In genomic region chr11:108788565-108789199, GRCh38 we compare ENCODE assay signal across 9 cellular contexts.
A peak's percentile ranks its signal among the peaks of the same experiment; 100 is the strongest.
DNase-seq lines count a peak whose midpoint lies in the region; ATAC-seq and TF ChIP-seq lines count a peak whose summit lies in the region.
"Had no signal": no experiment of that assay in that cellular context is flagged by ENCODE, and none has a peak within 500 bp of the region (broad histone marks: within the 10 kb centered on the region; RNA-seq: fewer than 3 reads in every experiment).

No MANE protein-coding gene starts in this region.

- H3K27me3 ChIP-seq in endodermal cell (ENCODE audit: control insufficient read depth, insufficient read depth, low read length, poor library complexity, severe bottlenecking) (no peaks in the 10 kb centered on the region), upper lobe of right lung (no peaks in the 10 kb centered on the region)

- H3K36me3 Mint-ChIP-seq in endodermal cell (ENCODE audit: low read depth), result no peaks in the 10 kb centered on the region
- no peaks in the 10 kb centered on the region for H3K36me3 Mint-ChIP-seq in T-helper 2 cell treated with Interferon-gamma antibody and Interleukin-4, amounts not matched to agents 5 μg/mL and 100 μg/mL, for 36 hours (ENCODE audit: low read depth)

- peaks cover 15% of the 10 kb centered on the region for H3K4me1 Mint-ChIP-seq in endodermal cell
- H3K4me1 Mint-ChIP-seq in T-helper 2 cell treated with Interferon-gamma antibody and Interleukin-4, amounts not matched to agents 5 μg/mL and 100 μg/mL, for 36 hours (ENCODE audit: low read depth), result peaks cover 24% of the 10 kb centered on the region

- TF ChIP-seq CTCF in endodermal cell (conservative IDR thresholded peaks at IDR 0.05) (peak; percentile 74), upper lobe of right lung (IDR thresholded peaks at IDR 0.05) (peak; percentile 14)

- no peak overlapping the region for H3K27ac ChIP-seq in endodermal cell (ENCODE audit: low read depth, low read length)
- H3K27ac ChIP-seq in upper lobe of right lung, result no peak overlapping the region

- WGBS in endodermal cell (ENCODE audit: insufficient coverage in 1 of 2, insufficient read length in 1 of 2), 2 experiments, result 91 to 94% methylated on average over 5 of the region's 5 CpGs

- H3K4me1 ChIP-seq in endodermal cell (ENCODE audit: control insufficient read depth, insufficient read depth, low read length) (peaks cover 4% of the 10 kb centered on the region), upper lobe of right lung (peaks cover 3% of the 10 kb centered on the region)

- H3K36me3 ChIP-seq in endodermal cell (ENCODE audit: control insufficient read depth, insufficient read depth, low read length), result no peaks in the 10 kb centered on the region
- H3K36me3 ChIP-seq in upper lobe of right lung, result no peaks in the 10 kb centered on the region

- H3K4me3 Mint-ChIP-seq in endodermal cell, result no peak overlapping the region
- H3K4me3 Mint-ChIP-seq in T-helper 2 cell treated with Interferon-gamma antibody and Interleukin-4, amounts not matched to agents 5 μg/mL and 100 μg/mL, for 36 hours, result no peak overlapping the region

- DNase-seq in Right ventricle myocardium inferior (ENCODE audit: missing footprints) (peak; percentile 30), cardiac septum (ENCODE audit: low spot score) (no peak), Kasumi-1 (lab: John Stamatoyannopoulos, UW) (peak; percentile 42 to 51), endodermal cell (peak; percentile 76), upper lobe of right lung (no peak), GM19238 (ENCODE audit: insufficient read length, low spot score) (no peak)
- DNase-seq in T-helper 2 cell treated with Interferon-gamma antibody and Interleukin-4, amounts not matched to agents 5 μg/mL and 100 μg/mL, for 36 hours (ENCODE audit: low spot score), result no peak
- DNase-seq: right cardiac atrium had no signal

- H3K4me3 ChIP-seq in endodermal cell (ENCODE audit: low read length) (no peak overlapping the region), upper lobe of right lung (no peak overlapping the region)

- intact Hi-C loops in Right ventricle myocardium inferior (cut with DNase I) (no loop called here), cardiac septum (cut with DNase I) (loop anchor here (5.0 kb wide), 1 partner anchor 84 kb away; no protein-coding TSS in a partner anchor), upper lobe of right lung (cut with DNase I) (no loop called here)

- ATAC-seq in Right ventricle myocardium inferior (no peak), upper lobe of right lung (no peak), GM21528 (IDR thresholded peaks at IDR 0.05; ENCODE audit: low FRiP score, unreplicated experiment) (no peak)

- no peak overlapping the region for H3K9ac ChIP-seq in endodermal cell (ENCODE audit: extremely low read depth, low read length, poor library complexity, severe bottlenecking)

- no peaks in the 10 kb centered on the region for H3K9me3 Mint-ChIP-seq in endodermal cell
- no peaks in the 10 kb centered on the region for H3K9me3 Mint-ChIP-seq in T-helper 2 cell treated with Interferon-gamma antibody and Interleukin-4, amounts not matched to agents 5 μg/mL and 100 μg/mL, for 36 hours

- H3K27me3 Mint-ChIP-seq in endodermal cell (ENCODE audit: insufficient read depth), result no peaks in the 10 kb centered on the region
- H3K27me3 Mint-ChIP-seq in T-helper 2 cell treated with Interferon-gamma antibody and Interleukin-4, amounts not matched to agents 5 μg/mL and 100 μg/mL, for 36 hours (ENCODE audit: low read depth), result no peaks in the 10 kb centered on the region

- no peaks in the 10 kb centered on the region for H3K9me3 ChIP-seq in endodermal cell (ENCODE audit: control insufficient read depth, low read length)
- H3K9me3 ChIP-seq in upper lobe of right lung, result peaks cover 4% of the 10 kb centered on the region

- H3K27ac Mint-ChIP-seq in endodermal cell, result no peak overlapping the region
- no peak overlapping the region for H3K27ac Mint-ChIP-seq in T-helper 2 cell treated with Interferon-gamma antibody and Interleukin-4, amounts not matched to agents 5 μg/mL and 100 μg/mL, for 36 hours

Comparison
In these comparisons a context has a peak if more than half of its experiments do, and no peak if none do; other contexts are left out.
1. DNase-seq: peak in Right ventricle myocardium inferior (single experiment), Kasumi-1 (2 of 2) and endodermal cell (single experiment); none in cardiac septum (single experiment), upper lobe of right lung (single experiment), GM19238 (single experiment) and T-helper 2 cell treated with Interferon-gamma antibody and Interleukin-4, amounts not matched to agents 5 μg/mL and 100 μg/mL, for 36 hours (single experiment).